Comparison of ENCODE assay signal across 1 cellular context in the genomic region with DNA sequence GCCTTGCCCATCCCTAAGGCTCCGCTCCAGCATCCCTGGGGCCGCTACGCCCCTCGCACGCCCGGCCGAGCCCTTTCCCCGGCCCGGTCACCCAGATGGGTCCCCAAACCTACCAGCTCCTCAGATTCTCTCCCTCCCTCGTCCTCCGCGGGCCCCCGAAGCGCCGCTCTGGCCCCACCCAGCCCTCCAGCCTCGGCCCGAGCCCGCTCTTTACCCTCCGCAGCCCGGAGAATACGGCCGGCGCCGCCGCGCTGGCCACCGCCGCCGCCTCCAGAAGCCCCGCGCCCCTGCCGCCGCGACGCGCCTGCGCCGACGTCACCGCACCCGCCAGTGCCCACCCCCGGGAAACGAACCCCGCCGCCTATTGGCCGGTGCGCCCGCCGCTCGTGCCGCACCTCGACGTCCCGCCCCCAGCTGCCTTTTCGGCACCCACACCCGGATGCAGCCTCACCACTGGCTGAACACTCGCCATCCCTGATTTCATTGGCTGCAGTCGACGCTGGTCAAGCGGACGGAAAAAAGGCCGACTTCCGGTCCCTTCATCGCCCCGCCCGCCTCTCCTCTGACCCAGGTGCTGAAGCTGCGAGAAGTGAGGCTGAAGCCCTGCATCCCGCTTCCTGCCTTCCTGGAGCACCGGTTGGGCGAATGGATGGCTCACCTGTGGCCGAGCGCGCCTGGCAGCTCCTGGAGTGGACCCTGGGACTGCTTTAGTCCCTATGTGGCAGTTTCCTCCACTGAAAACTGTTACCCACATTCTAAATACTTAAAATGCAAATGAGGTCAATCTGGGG.
A peak's percentile ranks its signal among the peaks of the same experiment; 100 is the strongest.
TF ChIP-seq lines count a peak whose summit lies in the region.

A gene (minus strand): TSS at position 292 of the 791 bp plus-strand sequence. CDS start 1,364 bp downstream, outside the sequence.

TF ChIP-seq in HEK293, 187 proteins besides CTCF, POLR2A, EP300 and RAD21 (continued from another document and continues in another):
- TF ChIP-seq, protein P1, sequence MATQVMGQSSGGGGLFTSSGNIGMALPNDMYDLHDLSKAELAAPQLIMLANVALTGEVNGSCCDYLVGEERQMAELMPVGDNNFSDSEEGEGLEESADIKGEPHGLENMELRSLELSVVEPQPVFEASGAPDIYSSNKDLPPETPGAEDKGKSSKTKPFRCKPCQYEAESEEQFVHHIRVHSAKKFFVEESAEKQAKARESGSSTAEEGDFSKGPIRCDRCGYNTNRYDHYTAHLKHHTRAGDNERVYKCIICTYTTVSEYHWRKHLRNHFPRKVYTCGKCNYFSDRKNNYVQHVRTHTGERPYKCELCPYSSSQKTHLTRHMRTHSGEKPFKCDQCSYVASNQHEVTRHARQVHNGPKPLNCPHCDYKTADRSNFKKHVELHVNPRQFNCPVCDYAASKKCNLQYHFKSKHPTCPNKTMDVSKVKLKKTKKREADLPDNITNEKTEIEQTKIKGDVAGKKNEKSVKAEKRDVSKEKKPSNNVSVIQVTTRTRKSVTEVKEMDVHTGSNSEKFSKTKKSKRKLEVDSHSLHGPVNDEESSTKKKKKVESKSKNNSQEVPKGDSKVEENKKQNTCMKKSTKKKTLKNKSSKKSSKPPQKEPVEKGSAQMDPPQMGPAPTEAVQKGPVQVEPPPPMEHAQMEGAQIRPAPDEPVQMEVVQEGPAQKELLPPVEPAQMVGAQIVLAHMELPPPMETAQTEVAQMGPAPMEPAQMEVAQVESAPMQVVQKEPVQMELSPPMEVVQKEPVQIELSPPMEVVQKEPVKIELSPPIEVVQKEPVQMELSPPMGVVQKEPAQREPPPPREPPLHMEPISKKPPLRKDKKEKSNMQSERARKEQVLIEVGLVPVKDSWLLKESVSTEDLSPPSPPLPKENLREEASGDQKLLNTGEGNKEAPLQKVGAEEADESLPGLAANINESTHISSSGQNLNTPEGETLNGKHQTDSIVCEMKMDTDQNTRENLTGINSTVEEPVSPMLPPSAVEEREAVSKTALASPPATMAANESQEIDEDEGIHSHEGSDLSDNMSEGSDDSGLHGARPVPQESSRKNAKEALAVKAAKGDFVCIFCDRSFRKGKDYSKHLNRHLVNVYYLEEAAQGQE (tag by site-specific recombination; IDR thresholded peaks at IDR 0.05), result peak; percentile 97
- TF ChIP-seq ZNF768 (tag by site-specific recombination; IDR thresholded peaks at IDR 0.05) (no peak), ZNF174 (tag by site-specific recombination; IDR thresholded peaks at IDR 0.05) (no peak), ZNF19 (tag by site-specific recombination; IDR thresholded peaks at IDR 0.05; ENCODE audit: low read depth) (no peak), ZNF658 (tag by site-specific recombination; IDR thresholded peaks at IDR 0.05) (no peak), ZNF10 (tag by site-specific recombination; IDR thresholded peaks at IDR 0.05) (no peak), IKZF3 (tag by site-specific recombination; IDR thresholded peaks at IDR 0.05) (peak; percentile 92), ZNF473 (tag by site-specific recombination; IDR thresholded peaks at IDR 0.05) (no peak), ZNF2 (tag by site-specific recombination; IDR thresholded peaks at IDR 0.05) (no peak), ZFP41 (tag by site-specific recombination; IDR thresholded peaks at IDR 0.05; ENCODE audit: borderline replicate concordance) (no peak), ZNF155 (tag by site-specific recombination; IDR thresholded peaks at IDR 0.05) (no peak), ZNF248 (tag by site-specific recombination; IDR thresholded peaks at IDR 0.05) (no peak), KLF9 (tag by site-specific recombination; IDR thresholded peaks at IDR 0.05; ENCODE audit: low read depth) (peak; percentile 25; the same call in 1 of the 2 replicates), ZNF514 (tag by site-specific recombination; IDR thresholded peaks at IDR 0.05) (no peak), ZNF792 (tag by site-specific recombination; IDR thresholded peaks at IDR 0.05) (no peak), ZNF266 (tag by site-specific recombination; IDR thresholded peaks at IDR 0.05; ENCODE audit: low read depth) (no peak), ZNF391 (tag by site-specific recombination; IDR thresholded peaks at IDR 0.05; ENCODE audit: borderline replicate concordance, low read depth) (no peak), ZNF416 (tag by site-specific recombination; IDR thresholded peaks at IDR 0.05) (no peak), MZF1 (tag by site-specific recombination; IDR thresholded peaks at IDR 0.05; ENCODE audit: borderline replicate concordance) (no peak), PRDM1 (tag by site-specific recombination; IDR thresholded peaks at IDR 0.05) (no peak), WT1 (tag by site-specific recombination; IDR thresholded peaks at IDR 0.05) (no peak), ZNF239 (tag by site-specific recombination; IDR thresholded peaks at IDR 0.05) (no peak), MYNN (tag by site-specific recombination; IDR thresholded peaks at IDR 0.05; ENCODE audit: borderline replicate concordance) (no peak), ZNF48 (tag by site-specific recombination; IDR thresholded peaks at IDR 0.05) (no peak), ZNF112 (tag by site-specific recombination; IDR thresholded peaks at IDR 0.05) (no peak), ZNF121 (tag by site-specific recombination; IDR thresholded peaks at IDR 0.05) (no peak), ZFP69B (tag by site-specific recombination; IDR thresholded peaks at IDR 0.05) (peak; percentile 30; the same call in 1 of the 2 replicates), ZEB2 (tag by site-specific recombination; IDR thresholded peaks at IDR 0.05) (peak; percentile 73)
- TF ChIP-seq, protein P2, sequence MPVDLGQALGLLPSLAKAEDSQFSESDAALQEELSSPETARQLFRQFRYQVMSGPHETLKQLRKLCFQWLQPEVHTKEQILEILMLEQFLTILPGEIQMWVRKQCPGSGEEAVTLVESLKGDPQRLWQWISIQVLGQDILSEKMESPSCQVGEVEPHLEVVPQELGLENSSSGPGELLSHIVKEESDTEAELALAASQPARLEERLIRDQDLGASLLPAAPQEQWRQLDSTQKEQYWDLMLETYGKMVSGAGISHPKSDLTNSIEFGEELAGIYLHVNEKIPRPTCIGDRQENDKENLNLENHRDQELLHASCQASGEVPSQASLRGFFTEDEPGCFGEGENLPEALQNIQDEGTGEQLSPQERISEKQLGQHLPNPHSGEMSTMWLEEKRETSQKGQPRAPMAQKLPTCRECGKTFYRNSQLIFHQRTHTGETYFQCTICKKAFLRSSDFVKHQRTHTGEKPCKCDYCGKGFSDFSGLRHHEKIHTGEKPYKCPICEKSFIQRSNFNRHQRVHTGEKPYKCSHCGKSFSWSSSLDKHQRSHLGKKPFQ (tag by site-specific recombination; IDR thresholded peaks at IDR 0.05), result no peak
- TF ChIP-seq, protein P3, sequence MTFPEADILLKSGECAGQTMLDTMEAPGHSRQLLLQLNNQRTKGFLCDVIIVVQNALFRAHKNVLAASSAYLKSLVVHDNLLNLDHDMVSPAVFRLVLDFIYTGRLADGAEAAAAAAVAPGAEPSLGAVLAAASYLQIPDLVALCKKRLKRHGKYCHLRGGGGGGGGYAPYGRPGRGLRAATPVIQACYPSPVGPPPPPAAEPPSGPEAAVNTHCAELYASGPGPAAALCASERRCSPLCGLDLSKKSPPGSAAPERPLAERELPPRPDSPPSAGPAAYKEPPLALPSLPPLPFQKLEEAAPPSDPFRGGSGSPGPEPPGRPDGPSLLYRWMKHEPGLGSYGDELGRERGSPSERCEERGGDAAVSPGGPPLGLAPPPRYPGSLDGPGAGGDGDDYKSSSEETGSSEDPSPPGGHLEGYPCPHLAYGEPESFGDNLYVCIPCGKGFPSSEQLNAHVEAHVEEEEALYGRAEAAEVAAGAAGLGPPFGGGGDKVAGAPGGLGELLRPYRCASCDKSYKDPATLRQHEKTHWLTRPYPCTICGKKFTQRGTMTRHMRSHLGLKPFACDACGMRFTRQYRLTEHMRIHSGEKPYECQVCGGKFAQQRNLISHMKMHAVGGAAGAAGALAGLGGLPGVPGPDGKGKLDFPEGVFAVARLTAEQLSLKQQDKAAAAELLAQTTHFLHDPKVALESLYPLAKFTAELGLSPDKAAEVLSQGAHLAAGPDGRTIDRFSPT (tag by site-specific recombination; IDR thresholded peaks at IDR 0.05), result peak; percentile 34; the same call in 1 of the 2 replicates
- TF ChIP-seq, protein P4, sequence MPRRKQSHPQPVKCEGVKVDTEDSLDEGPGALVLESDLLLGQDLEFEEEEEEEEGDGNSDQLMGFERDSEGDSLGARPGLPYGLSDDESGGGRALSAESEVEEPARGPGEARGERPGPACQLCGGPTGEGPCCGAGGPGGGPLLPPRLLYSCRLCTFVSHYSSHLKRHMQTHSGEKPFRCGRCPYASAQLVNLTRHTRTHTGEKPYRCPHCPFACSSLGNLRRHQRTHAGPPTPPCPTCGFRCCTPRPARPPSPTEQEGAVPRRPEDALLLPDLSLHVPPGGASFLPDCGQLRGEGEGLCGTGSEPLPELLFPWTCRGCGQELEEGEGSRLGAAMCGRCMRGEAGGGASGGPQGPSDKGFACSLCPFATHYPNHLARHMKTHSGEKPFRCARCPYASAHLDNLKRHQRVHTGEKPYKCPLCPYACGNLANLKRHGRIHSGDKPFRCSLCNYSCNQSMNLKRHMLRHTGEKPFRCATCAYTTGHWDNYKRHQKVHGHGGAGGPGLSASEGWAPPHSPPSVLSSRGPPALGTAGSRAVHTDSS (tag by site-specific recombination; IDR thresholded peaks at IDR 0.05), result no peak
- TF ChIP-seq, protein P5, sequence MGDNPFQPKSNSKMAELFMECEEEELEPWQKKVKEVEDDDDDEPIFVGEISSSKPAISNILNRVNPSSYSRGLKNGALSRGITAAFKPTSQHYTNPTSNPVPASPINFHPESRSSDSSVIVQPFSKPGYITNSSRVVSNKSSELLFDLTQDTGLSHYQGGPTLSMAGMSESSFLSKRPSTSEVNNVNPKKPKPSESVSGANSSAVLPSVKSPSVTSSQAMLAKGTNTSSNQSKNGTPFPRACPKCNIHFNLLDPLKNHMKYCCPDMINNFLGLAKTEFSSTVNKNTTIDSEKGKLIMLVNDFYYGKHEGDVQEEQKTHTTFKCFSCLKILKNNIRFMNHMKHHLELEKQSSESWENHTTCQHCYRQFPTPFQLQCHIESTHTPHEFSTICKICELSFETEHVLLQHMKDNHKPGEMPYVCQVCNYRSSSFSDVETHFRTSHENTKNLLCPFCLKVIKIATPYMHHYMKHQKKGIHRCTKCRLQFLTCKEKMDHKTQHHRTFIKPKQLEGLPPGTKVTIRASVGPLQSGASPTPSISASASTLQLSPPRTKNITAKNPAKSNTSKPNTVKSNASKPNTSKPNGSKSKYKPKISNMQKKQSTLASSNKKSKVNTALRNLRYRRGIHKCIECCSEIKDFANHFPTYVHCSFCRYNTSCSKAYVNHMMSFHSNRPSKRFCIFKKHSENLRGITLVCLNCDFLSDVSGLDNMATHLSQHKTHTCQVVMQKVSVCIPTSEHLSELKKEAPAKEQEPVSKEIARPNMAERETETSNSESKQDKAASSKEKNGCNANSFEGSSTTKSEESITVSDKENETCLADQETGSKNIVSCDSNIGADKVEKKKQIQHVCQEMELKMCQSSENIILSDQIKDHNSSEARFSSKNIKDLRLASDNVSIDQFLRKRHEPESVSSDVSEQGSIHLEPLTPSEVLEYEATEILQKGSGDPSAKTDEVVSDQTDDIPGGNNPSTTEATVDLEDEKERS (tag by site-specific recombination; IDR thresholded peaks at IDR 0.05), result no peak
- TF ChIP-seq, protein P6, sequence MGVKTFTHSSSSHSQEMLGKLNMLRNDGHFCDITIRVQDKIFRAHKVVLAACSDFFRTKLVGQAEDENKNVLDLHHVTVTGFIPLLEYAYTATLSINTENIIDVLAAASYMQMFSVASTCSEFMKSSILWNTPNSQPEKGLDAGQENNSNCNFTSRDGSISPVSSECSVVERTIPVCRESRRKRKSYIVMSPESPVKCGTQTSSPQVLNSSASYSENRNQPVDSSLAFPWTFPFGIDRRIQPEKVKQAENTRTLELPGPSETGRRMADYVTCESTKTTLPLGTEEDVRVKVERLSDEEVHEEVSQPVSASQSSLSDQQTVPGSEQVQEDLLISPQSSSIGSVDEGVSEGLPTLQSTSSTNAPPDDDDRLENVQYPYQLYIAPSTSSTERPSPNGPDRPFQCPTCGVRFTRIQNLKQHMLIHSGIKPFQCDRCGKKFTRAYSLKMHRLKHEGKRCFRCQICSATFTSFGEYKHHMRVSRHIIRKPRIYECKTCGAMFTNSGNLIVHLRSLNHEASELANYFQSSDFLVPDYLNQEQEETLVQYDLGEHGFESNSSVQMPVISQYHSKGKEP (tag by site-specific recombination; IDR thresholded peaks at IDR 0.05), result no peak
- TF ChIP-seq, protein P7, sequence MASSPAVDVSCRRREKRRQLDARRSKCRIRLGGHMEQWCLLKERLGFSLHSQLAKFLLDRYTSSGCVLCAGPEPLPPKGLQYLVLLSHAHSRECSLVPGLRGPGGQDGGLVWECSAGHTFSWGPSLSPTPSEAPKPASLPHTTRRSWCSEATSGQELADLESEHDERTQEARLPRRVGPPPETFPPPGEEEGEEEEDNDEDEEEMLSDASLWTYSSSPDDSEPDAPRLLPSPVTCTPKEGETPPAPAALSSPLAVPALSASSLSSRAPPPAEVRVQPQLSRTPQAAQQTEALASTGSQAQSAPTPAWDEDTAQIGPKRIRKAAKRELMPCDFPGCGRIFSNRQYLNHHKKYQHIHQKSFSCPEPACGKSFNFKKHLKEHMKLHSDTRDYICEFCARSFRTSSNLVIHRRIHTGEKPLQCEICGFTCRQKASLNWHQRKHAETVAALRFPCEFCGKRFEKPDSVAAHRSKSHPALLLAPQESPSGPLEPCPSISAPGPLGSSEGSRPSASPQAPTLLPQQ (tag by site-specific recombination; IDR thresholded peaks at IDR 0.05), result no peak
- TF ChIP-seq, protein P8, sequence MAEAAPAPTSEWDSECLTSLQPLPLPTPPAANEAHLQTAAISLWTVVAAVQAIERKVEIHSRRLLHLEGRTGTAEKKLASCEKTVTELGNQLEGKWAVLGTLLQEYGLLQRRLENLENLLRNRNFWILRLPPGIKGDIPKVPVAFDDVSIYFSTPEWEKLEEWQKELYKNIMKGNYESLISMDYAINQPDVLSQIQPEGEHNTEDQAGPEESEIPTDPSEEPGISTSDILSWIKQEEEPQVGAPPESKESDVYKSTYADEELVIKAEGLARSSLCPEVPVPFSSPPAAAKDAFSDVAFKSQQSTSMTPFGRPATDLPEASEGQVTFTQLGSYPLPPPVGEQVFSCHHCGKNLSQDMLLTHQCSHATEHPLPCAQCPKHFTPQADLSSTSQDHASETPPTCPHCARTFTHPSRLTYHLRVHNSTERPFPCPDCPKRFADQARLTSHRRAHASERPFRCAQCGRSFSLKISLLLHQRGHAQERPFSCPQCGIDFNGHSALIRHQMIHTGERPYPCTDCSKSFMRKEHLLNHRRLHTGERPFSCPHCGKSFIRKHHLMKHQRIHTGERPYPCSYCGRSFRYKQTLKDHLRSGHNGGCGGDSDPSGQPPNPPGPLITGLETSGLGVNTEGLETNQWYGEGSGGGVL (tag by site-specific recombination; IDR thresholded peaks at IDR 0.05), result no peak
- TF ChIP-seq, protein P9, sequence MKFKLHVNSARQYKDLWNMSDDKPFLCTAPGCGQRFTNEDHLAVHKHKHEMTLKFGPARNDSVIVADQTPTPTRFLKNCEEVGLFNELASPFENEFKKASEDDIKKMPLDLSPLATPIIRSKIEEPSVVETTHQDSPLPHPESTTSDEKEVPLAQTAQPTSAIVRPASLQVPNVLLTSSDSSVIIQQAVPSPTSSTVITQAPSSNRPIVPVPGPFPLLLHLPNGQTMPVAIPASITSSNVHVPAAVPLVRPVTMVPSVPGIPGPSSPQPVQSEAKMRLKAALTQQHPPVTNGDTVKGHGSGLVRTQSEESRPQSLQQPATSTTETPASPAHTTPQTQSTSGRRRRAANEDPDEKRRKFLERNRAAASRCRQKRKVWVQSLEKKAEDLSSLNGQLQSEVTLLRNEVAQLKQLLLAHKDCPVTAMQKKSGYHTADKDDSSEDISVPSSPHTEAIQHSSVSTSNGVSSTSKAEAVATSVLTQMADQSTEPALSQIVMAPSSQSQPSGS (tag by site-specific recombination; IDR thresholded peaks at IDR 0.05; ENCODE audit: low read depth), result no peak
